8 cellular contexts compared by ENCODE assay signal in genomic region chr3:49358217-49358883, GRCh38. TPM values are rescaled to one million over a fixed set of nuclear protein-coding genes. Genes with fewer than 3 reads are reported as not detected.
DNase-seq lines count a peak whose midpoint lies in the region; ATAC-seq and TF ChIP-seq lines count a peak whose summit lies in the region.

TSS of gene GPX1 (minus strand) at chr3:49358353. CDS start at chr3:49358278, 75 bp downstream.

- CTCF ChIA-PET in activated B cell treated with CpG ODN at 0.5 μM for 24 hours (lab: Charles Lee) = interaction anchor here (0.9 to 1.5 kb wide), 2 partner anchors 11 to 18 kb away, joined by 3 to 11 read pairs (median 11); partner anchors contain the start of gene USP4

- in situ Hi-C loops in ACHN (cut with HindIII; ENCODE audit: low pct_ligation_motif_present, low pct_unique_long_range_greater_than_20kb, low sequenced_read_pairs) = no loop called here

- no peaks in the 10 kb centered on the region for H3K9me3 Mint-ChIP-seq in activated B cell treated with CpG ODN at 0.5 μM for 24 hours
- H3K9me3 Mint-ChIP-seq in immature natural killer cell = no peaks in the 10 kb centered on the region

- peak within 1 kb of the TSS; percentile 90 for H3K27ac Mint-ChIP-seq in activated B cell treated with CpG ODN at 0.5 μM for 24 hours
- peak within 1 kb of the TSS; percentile 86 to 93 (median 92) for H3K27ac Mint-ChIP-seq in immature natural killer cell

- H3K4me1 Mint-ChIP-seq in activated B cell treated with CpG ODN at 0.5 μM for 24 hours = peaks cover 35% of the 10 kb centered on the region
- peaks cover 15 to 23% of the 10 kb centered on the region in 2 donors for H3K4me1 Mint-ChIP-seq in immature natural killer cell

- no peak for TF ChIP-seq CTCF in activated B cell treated with CpG ODN at 0.5 μM for 24 hours (IDR thresholded peaks at IDR 0.05)

- intact Hi-C loops in activated B cell treated with CpG ODN at 0.5 μM for 24 hours (cut with micrococcal nuclease) = no loop called here

- POLR2A ChIA-PET in activated B cell treated with CpG ODN at 0.5 μM for 24 hours (lab: Charles Lee) = interaction anchor here (0.6 to 7.0 kb wide), 7 partner anchors 14 to 455 kb away, joined by 4 to 106 read pairs (median 11); partner anchors contain the start of genes NICN1, RHOA, TCTA and USP4

- H3K27me3 Mint-ChIP-seq in activated B cell treated with CpG ODN at 0.5 μM for 24 hours (no peaks in the 10 kb centered on the region), immature natural killer cell (ENCODE audit: low read depth in 3 of 3) (peaks cover 0 to 3% (median 2%) of the 10 kb centered on the region in 3 donors)

- peaks cover 56% of the 10 kb centered on the region for H3K36me3 Mint-ChIP-seq in activated B cell treated with CpG ODN at 0.5 μM for 24 hours (ENCODE audit: low read depth)
- H3K36me3 Mint-ChIP-seq in immature natural killer cell = peaks cover 15 to 19% (median 15%) of the 10 kb centered on the region in 3 donors

- ATAC-seq in GM18870 (IDR thresholded peaks at IDR 0.05; ENCODE audit: unreplicated experiment) (peak; percentile 69), HG03139 (IDR thresholded peaks at IDR 0.05; ENCODE audit: unreplicated experiment) (peak; percentile 77), activated B cell treated with CpG ODN at 0.5 μM for 24 hours (ENCODE audit: low read depth) (peak; percentile 77)

- peak; percentile 96 for DNase-seq in ACHN
- peak; percentile 87 for DNase-seq in NCI-H2227 treated with DMSO at 0.1 percent for 48 hours (lab: John Stamatoyannopoulos, UW)
- peak; percentile 67 for DNase-seq in activated B cell treated with CpG ODN at 0.5 μM for 24 hours
- peak; percentile 69 for DNase-seq in central memory CD4-positive, alpha-beta T cell
- peak; percentile 77 to 78 (median 78) for DNase-seq in immature natural killer cell
- peak; percentile 86 for DNase-seq in smooth muscle cell of the brain vasculature (ENCODE audit: low read depth, low spot score)

- H3K4me3 Mint-ChIP-seq in activated B cell treated with CpG ODN at 0.5 μM for 24 hours (peak within 1 kb of the TSS; percentile 89), immature natural killer cell (peak within 1 kb of the TSS; percentile 87 to 97 (median 96))

RNA-seq across cellular contexts. Expression of gene GPX1, which starts in this region (rescaled TPM):
- 90.0 and 94.6 TPM in 2 replicates for total RNA-seq in activated B cell treated with CpG ODN at 0.5 μM for 24 hours
- 100 to 1,000 TPM; 127 to 194 (median 131) TPM for polyA plus RNA-seq in immature natural killer cell

Comparison
In these comparisons a context has a peak if more than half of its experiments do, and no peak if none do; other contexts are left out.
1. Peak in every context shown above with its lines: DNase-seq and ATAC-seq.